Comparison of ENCODE assay signal across 8 cellular contexts in genomic region chr18:267688-268552, GRCh38. TPM values are rescaled to one million over a fixed set of nuclear protein-coding genes. Genes with fewer than 3 reads are reported as not detected.
DNase-seq lines count a peak whose midpoint lies in the region; ATAC-seq, FAIRE-seq and TF ChIP-seq lines count a peak whose summit lies in the region.

A gene with protein sequence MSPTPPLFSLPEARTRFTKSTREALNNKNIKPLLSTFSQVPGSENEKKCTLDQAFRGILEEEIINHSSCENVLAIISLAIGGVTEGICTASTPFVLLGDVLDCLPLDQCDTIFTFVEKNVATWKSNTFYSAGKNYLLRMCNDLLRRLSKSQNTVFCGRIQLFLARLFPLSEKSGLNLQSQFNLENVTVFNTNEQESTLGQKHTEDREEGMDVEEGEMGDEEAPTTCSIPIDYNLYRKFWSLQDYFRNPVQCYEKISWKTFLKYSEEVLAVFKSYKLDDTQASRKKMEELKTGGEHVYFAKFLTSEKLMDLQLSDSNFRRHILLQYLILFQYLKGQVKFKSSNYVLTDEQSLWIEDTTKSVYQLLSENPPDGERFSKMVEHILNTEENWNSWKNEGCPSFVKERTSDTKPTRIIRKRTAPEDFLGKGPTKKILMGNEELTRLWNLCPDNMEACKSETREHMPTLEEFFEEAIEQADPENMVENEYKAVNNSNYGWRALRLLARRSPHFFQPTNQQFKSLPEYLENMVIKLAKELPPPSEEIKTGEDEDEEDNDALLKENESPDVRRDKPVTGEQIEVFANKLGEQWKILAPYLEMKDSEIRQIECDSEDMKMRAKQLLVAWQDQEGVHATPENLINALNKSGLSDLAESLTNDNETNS (minus strand): TSS chr18:268047. CDS start chr18:268019, 28 bp downstream.

- H3K36me3 ChIP-seq in bronchial epithelial cell (ENCODE audit: control insufficient read depth, insufficient read depth, low read length) = peaks cover 3% of the 10 kb centered on the region
- H3K36me3 ChIP-seq in small intestine (ENCODE audit: control insufficient read depth in 2 of 2, insufficient read depth in 2 of 2, low read length in 2 of 2) = no peaks in the 10 kb centered on the region

- 0 to 1% (median 1%) methylated on average over 68 to 69 of the region's 69 CpGs for WGBS in small intestine, 3 donors

- peak within 1 kb of the TSS; percentile 97 for H3K4me3 Mint-ChIP-seq in WTC11

- H3K4me1 ChIP-seq in small intestine (ENCODE audit: control insufficient read depth in 2 of 2, insufficient read depth in 1 of 2, low read depth in 1 of 2, low read length in 1 of 2) = peaks cover 0 to 5% of the 10 kb centered on the region in 2 donors

- peak within 1 kb of the TSS; percentile 80 for H3K4me3 ChIP-seq in bronchial epithelial cell (ENCODE audit: low read depth, low read length)
- peak within 1 kb of the TSS; percentile 83 to 95 for H3K4me3 ChIP-seq in small intestine (ENCODE audit: low read depth in 1 of 2, low read length in 2 of 2)

- no peaks in the 10 kb centered on the region for H3K27me3 ChIP-seq in bronchial epithelial cell (ENCODE audit: control insufficient read depth, insufficient read depth, low read length)
- H3K27me3 ChIP-seq in small intestine (ENCODE audit: control insufficient read depth in 2 of 2, insufficient read depth in 2 of 2, low read length in 2 of 2) = no peaks in the 10 kb centered on the region

- H3K36me3 Mint-ChIP-seq in WTC11 = peaks cover 18% of the 10 kb centered on the region

- H3K27ac ChIP-seq in small intestine (ENCODE audit: low read depth in 1 of 2, low read length in 1 of 2) = peak within 1 kb of the TSS; percentile 69 to 95

- H3K4me1 Mint-ChIP-seq in WTC11 = peaks cover 20% of the 10 kb centered on the region

- FAIRE-seq in bronchial epithelial cell (lab: Jason Lieb, UNC) (no peak), small intestine (lab: Jason Lieb, UNC) (no peak)

- no peaks in the 10 kb centered on the region for H3K27me3 Mint-ChIP-seq in WTC11 (ENCODE audit: low read depth)

- no peaks in the 10 kb centered on the region for H3K9me3 Mint-ChIP-seq in WTC11

- H3K27ac Mint-ChIP-seq in WTC11 = peak within 1 kb of the TSS; percentile 97

- POLR2A ChIA-PET in WTC11 (lab: Charles Lee) = interaction anchor here (0.5 to 2.0 kb wide), 10 partner anchors 21 to 390 kb away, joined by 3 to 5 read pairs (median 4); partner anchors contain the start of genes TYMS and USP14

- peak; percentile 93 for DNase-seq in AG08396 (ENCODE audit: low spot score)
- DNase-seq in NCI-H226 = peak; percentile 94
- peak; percentile 95 for DNase-seq in WTC11 (ENCODE audit: low spot score)
- peak; percentile 88 for DNase-seq in bronchial epithelial cell (ENCODE audit: low read depth)
- DNase-seq in iPS-NIHi11 (ENCODE audit: low spot score) = peak; percentile 94
- peak; percentile 90 for DNase-seq in small intestine

- CTCF ChIA-PET in WTC11 (lab: Charles Lee) = interaction anchor here (0.7 to 1.9 kb wide), 10 partner anchors 37 to 571 kb away, joined by 3 to 11 read pairs (median 3); no protein-coding TSS in a partner anchor

- peak; percentile 93 for ATAC-seq in GM18909 (IDR thresholded peaks at IDR 0.05; ENCODE audit: poor library complexity, unreplicated experiment)
- peak; percentile 91 for ATAC-seq in HG03159 (IDR thresholded peaks at IDR 0.05; ENCODE audit: unreplicated experiment)
- ATAC-seq in WTC11 = peak; percentile 88

- H3K9me3 ChIP-seq in small intestine (ENCODE audit: control insufficient read depth, low read depth) = no peaks in the 10 kb centered on the region

- no peak for TF ChIP-seq CTCF in WTC11 (IDR thresholded peaks at IDR 0.05)
- TF ChIP-seq CTCF in bronchial epithelial cell (IDR thresholded peaks at IDR 0.05; ENCODE audit: insufficient read depth, low read length, severe bottlenecking) = no peak

TF ChIP-seq in WTC11, 78 proteins besides CTCF, POLR2A, EP300 and RAD21 (continues in another document):
- TF ChIP-seq, protein P1, sequence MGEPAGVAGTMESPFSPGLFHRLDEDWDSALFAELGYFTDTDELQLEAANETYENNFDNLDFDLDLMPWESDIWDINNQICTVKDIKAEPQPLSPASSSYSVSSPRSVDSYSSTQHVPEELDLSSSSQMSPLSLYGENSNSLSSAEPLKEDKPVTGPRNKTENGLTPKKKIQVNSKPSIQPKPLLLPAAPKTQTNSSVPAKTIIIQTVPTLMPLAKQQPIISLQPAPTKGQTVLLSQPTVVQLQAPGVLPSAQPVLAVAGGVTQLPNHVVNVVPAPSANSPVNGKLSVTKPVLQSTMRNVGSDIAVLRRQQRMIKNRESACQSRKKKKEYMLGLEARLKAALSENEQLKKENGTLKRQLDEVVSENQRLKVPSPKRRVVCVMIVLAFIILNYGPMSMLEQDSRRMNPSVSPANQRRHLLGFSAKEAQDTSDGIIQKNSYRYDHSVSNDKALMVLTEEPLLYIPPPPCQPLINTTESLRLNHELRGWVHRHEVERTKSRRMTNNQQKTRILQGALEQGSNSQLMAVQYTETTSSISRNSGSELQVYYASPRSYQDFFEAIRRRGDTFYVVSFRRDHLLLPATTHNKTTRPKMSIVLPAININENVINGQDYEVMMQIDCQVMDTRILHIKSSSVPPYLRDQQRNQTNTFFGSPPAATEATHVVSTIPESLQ (CRISPR knock-in tag; IDR thresholded peaks at IDR 0.05) = no peak
- TF ChIP-seq ZNF416 (CRISPR knock-in tag; IDR thresholded peaks at IDR 0.05) (no peak), RELA (CRISPR knock-in tag; IDR thresholded peaks at IDR 0.05; ENCODE audit: borderline replicate concordance) (peak; percentile 77; the same call in 1 of the 2 replicates), SMAD3 (CRISPR knock-in tag; IDR thresholded peaks at IDR 0.05; ENCODE audit: borderline replicate concordance) (peak; percentile 90; the same call in 1 of the 2 replicates), SP1 (CRISPR knock-in tag; conservative IDR thresholded peaks at IDR 0.05) (peak; percentile 92), NR1H2 (CRISPR knock-in tag; IDR thresholded peaks at IDR 0.05) (no peak), ATF1 (CRISPR knock-in tag; IDR thresholded peaks at IDR 0.05) (peak; percentile 93; the same call in 1 of the 2 replicates), ERG (CRISPR knock-in tag; IDR thresholded peaks at IDR 0.05) (no peak), ARID4B (CRISPR knock-in tag; IDR thresholded peaks at IDR 0.05; ENCODE audit: borderline replicate concordance) (peak; percentile 81; the same call in 1 of the 2 replicates), ELF4 (CRISPR knock-in tag; IDR thresholded peaks at IDR 0.05; ENCODE audit: low read depth) (no peak)
- TF ChIP-seq, protein P2, sequence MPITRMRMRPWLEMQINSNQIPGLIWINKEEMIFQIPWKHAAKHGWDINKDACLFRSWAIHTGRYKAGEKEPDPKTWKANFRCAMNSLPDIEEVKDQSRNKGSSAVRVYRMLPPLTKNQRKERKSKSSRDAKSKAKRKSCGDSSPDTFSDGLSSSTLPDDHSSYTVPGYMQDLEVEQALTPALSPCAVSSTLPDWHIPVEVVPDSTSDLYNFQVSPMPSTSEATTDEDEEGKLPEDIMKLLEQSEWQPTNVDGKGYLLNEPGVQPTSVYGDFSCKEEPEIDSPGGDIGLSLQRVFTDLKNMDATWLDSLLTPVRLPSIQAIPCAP (CRISPR knock-in tag; IDR thresholded peaks at IDR 0.05) = no peak
- TF ChIP-seq, protein P3, sequence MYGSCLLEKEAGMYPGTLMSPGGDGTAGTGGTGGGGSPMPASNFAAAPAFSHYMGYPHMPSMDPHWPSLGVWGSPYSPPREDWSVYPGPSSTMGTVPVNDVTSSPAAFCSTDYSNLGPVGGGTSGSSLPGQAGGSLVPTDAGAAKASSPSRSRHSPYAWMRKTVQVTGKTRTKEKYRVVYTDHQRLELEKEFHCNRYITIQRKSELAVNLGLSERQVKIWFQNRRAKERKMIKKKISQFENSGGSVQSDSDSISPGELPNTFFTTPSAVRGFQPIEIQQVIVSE (CRISPR knock-in tag; IDR thresholded peaks at IDR 0.05; ENCODE audit: borderline replicate concordance) = no peak

RNA-seq across cellular contexts. Expression of the gene that starts here (rescaled TPM):
- total RNA-seq in WTC11 (2021) (51.1 to 65.8 TPM (median 52.7 TPM) in 3 replicates), bronchial epithelial cell (32.1 and 35.7 TPM in 2 replicates)
- 10 to 100 TPM; 20.5 to 26.4 (median 20.6) TPM for polyA plus RNA-seq in small intestine

Comparison
In these comparisons a context has a peak if more than half of its experiments do, and no peak if none do; other contexts are left out.
1. Peak in every context shown above with its lines: DNase-seq, ATAC-seq, H3K4me3 ChIP-seq and H3K27ac ChIP-seq.